In the genomic region with DNA sequence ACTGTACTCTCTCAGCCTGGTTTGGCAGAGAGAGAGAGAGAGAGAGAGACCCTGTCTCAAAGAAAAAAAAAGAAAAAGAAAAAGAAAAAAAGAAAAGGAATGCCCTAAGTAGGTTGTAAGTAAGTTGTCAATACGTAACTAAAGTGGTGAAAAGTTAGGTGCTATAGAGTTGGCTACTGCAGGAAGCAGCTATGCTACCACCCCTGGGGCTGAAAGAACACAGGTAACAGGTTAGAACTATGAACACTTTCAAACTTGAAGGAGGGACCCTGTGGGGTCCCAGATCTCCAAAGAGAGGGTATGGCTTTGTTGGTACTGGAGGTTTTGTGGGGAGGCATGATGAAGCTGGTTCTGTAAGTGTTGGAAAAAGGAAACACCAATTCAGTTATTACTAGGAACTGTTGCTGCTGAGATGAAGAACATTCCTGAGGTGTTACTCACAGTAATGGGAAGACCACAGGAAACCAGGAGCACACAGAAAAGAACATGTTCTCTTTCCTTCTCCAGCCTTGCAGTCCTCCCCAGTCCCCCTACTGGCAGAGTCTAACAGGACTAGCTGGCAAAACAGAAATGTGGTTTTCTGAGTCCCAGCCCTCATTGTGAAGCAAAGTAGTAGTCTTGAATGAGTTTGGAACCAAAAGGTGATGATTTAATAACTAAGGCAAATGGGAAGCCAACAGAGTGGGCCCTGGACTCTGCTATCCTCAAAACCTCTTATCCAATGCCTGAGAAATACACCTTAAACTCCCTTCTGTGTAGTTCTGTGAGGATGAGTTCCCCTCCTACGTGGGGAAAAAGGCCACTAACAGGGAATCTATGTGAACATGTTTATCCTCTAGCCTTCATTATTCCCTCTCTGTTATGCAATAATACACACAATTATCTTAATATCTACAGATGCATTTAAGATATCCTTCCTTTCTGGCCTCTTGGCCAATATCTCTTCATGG, we compare ENCODE assay signal across 10 cellular contexts.
A peak's percentile ranks its signal among the peaks of the same experiment; 100 is the strongest.
DNase-seq lines count a peak whose midpoint lies in the region; TF ChIP-seq lines count a peak whose summit lies in the region.
"Had no signal": no experiment of that assay in that cellular context is flagged by ENCODE, and none has a peak within 500 bp of the region (broad histone marks: within the 10 kb centered on the region; RNA-seq: fewer than 3 reads in every experiment).

No MANE protein-coding gene starts in this region.

- H3K9me3 ChIP-seq in ascending aorta = no peaks in the 10 kb centered on the region

- intact Hi-C loops in ascending aorta (cut with DNase I) = no loop called here

- H3K27me3 ChIP-seq in ascending aorta = no peaks in the 10 kb centered on the region

- no peaks in the 10 kb centered on the region for H3K4me1 ChIP-seq in ascending aorta

- TF ChIP-seq CTCF in ascending aorta (IDR thresholded peaks at IDR 0.05) = peak in 2 of 3 experiments; percentile 19 to 28

- peak; percentile 89 for DNase-seq in COLO829 (ENCODE audit: low spot score)
- DNase-seq in HS-5 (ENCODE audit: low read depth) = peak; percentile 82
- DNase-seq in ascending aorta (ENCODE audit: low spot score in 2 of 2) = no peak
- peak; percentile 96 for DNase-seq in kidney glomerular epithelial cell (lab: John Stamatoyannopoulos, UW)
- no peak for DNase-seq in middle frontal gyrus (ENCODE audit: extremely low spot score, low spot score)
- DNase-seq in UCSD-AML1 (lab: John Stamatoyannopoulos, UW; ENCODE audit: unreplicated experiment) = no peak
- no peak for DNase-seq in NCI-H1105 treated with DMSO at 0.1 percent for 48 hours (lab: John Stamatoyannopoulos, UW)
- DNase-seq in activated CD4-positive, alpha-beta T cell treated with anti-CD3 and anti-CD28 coated beads, Interleukin-2, amount 50 U/mL, for 4 hours = no peak
- DNase-seq: natural killer cell had no signal

- H3K27ac ChIP-seq in ascending aorta = no peak overlapping the region
- H3K27ac ChIP-seq: SK-N-MC had no signal

- no peak overlapping the region for H3K4me3 ChIP-seq in ascending aorta
- H3K4me3 ChIP-seq: SK-N-MC had no signal

- no peaks in the 10 kb centered on the region for H3K36me3 ChIP-seq in ascending aorta

Comparison
In these comparisons a context has a peak if more than half of its experiments do, and no peak if none do; other contexts are left out.
1. DNase-seq: peak in COLO829 (single experiment), HS-5 (single experiment) and kidney glomerular epithelial cell (single experiment); none in ascending aorta (0 of 2), middle frontal gyrus (single experiment), UCSD-AML1 (single experiment), NCI-H1105 treated with DMSO at 0.1 percent for 48 hours (single experiment) and activated CD4-positive, alpha-beta T cell treated with anti-CD3 and anti-CD28 coated beads, Interleukin-2, amount 50 U/mL, for 4 hours (0 of 2).